ENCODE assay signal across 20 cellular contexts in the genomic region with DNA sequence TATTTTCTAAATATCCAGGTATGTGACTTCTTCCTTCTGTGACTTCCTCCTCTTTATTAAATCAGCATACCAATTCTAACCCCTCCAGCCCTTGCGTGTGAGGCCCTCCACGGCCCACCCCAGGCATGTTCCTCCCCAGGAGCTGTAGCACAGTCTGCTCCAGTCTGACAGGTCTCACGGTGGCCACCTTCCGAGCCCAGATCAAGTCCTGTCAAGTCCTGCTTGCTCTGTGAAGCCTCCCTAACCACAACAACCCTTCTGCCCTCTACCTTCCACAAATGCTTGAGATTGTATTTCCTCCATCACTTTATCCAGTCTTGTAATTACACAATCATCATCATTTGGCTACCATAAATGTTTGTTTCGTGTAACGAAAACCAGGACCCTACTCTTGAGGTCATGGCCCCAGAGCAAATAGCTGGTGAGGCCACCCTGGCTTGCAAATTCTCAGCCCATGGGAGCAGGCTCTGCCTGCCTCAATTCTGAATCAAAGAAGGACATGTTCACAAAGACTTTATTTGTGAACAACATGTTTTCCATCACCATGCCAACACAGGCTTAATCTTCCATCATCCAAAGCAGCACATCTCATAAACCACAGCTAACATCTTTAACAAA. TPM values are rescaled to one million over a fixed set of nuclear protein-coding genes. Genes with fewer than 3 reads are reported as not detected.
DNase-seq lines count a peak whose midpoint lies in the region; ATAC-seq and TF ChIP-seq lines count a peak whose summit lies in the region.
"Had no signal": no experiment of that assay in that cellular context is flagged by ENCODE, and none has a peak within 500 bp of the region (broad histone marks: within the 10 kb centered on the region; RNA-seq: fewer than 3 reads in every experiment).

No MANE protein-coding gene starts in this region.

- H2BK12ac ChIP-seq in trophoblast cell (ENCODE audit: low read length): no peak overlapping the region

- ATAC-seq in GM23338: no peak
- ATAC-seq: left lung had no signal

- peak overlapping the region; percentile 69; the same call in 1 of the 2 replicates for H2AFZ ChIP-seq in GM23338
- H2AFZ ChIP-seq in trophoblast cell (ENCODE audit: insufficient read depth, low read length, poor library complexity): no peak overlapping the region

- peaks cover 2% of the 10 kb centered on the region for H3K27me3 Mint-ChIP-seq in GM23338 (ENCODE audit: insufficient read depth, low read depth, poor library complexity)

- peaks cover 32% of the 10 kb centered on the region for H3K4me1 Mint-ChIP-seq in GM23338
- H3K4me1 Mint-ChIP-seq: activated CD4-positive, alpha-beta T cell treated with anti-CD3 and anti-CD28 coated beads, Interleukin-2, amount 10 ng/mL, durations not matched to agents 7 days and 5 days had no signal

- no peak overlapping the region for H3K18ac ChIP-seq in trophoblast cell (ENCODE audit: low read length)

- no peaks in the 10 kb centered on the region for H3K9me3 ChIP-seq in trophoblast cell (ENCODE audit: insufficient read depth, low read depth, low read length)
- H3K9me3 ChIP-seq: BE2C, esophagus muscularis mucosa, left lung had no signal

- no peak overlapping the region for H3K9ac ChIP-seq in trophoblast cell (ENCODE audit: low read length)

- H3K27me3 ChIP-seq in GM23338 (ENCODE audit: insufficient read depth) (no peaks in the 10 kb centered on the region), trophoblast cell (ENCODE audit: insufficient read depth, low read length) (no peaks in the 10 kb centered on the region)
- H3K27me3 ChIP-seq: BE2C, esophagus muscularis mucosa, left lung had no signal

- no peaks in the 10 kb centered on the region for H3F3A ChIP-seq in GM23338 (replicated peaks; ENCODE audit: low read depth)

- no peak overlapping the region for H2BK5ac ChIP-seq in trophoblast cell (ENCODE audit: low read depth, low read length, poor library complexity)

- H3K4me2 ChIP-seq in GM23338 (no peak overlapping the region), trophoblast cell (ENCODE audit: low read length) (no peak overlapping the region)

- H3K23ac ChIP-seq in trophoblast cell (ENCODE audit: low read length): no peak overlapping the region

- H4K8ac ChIP-seq in trophoblast cell (ENCODE audit: low read depth, low read length): no peak overlapping the region

- H3K36me3 ChIP-seq in GM23338 (ENCODE audit: insufficient read depth) (no peaks in the 10 kb centered on the region), trophoblast cell (ENCODE audit: control insufficient read depth in 1 of 2, insufficient read depth in 2 of 2, low read length in 2 of 2) (no peaks in the 10 kb centered on the region)
- H3K36me3 ChIP-seq: BE2C, esophagus muscularis mucosa, left lung had no signal

- H3K4me3 ChIP-seq in GM23338 (no peak overlapping the region), coronary artery (no peak overlapping the region), trophoblast cell (ENCODE audit: low read depth, low read length) (no peak overlapping the region)
- H3K4me3 ChIP-seq: esophagus muscularis mucosa, left lung had no signal

- H3K79me1 ChIP-seq in trophoblast cell (ENCODE audit: low read length): no peaks in the 10 kb centered on the region

- H3K4me1 ChIP-seq in GM23338 (ENCODE audit: insufficient read depth) (peaks cover 5% of the 10 kb centered on the region; the same call in 1 of the 2 replicates), trophoblast cell (ENCODE audit: control insufficient read depth in 1 of 2, insufficient read depth in 2 of 2, low read length in 2 of 2) (peaks cover 5 to 12% of the 10 kb centered on the region in 2 experiments)
- H3K4me1 ChIP-seq: left lung had no signal

- H3K14ac ChIP-seq in trophoblast cell (ENCODE audit: low read length): no peak overlapping the region

- H3K9me2 ChIP-seq in GM23338 (ENCODE audit: insufficient read depth): no peaks in the 10 kb centered on the region

- H4K20me1 ChIP-seq in GM23338 (replicated peaks; ENCODE audit: insufficient read depth): no peaks in the 10 kb centered on the region

- H3K27ac ChIP-seq in GM23338 (ENCODE audit: low read depth): no peak overlapping the region
- H3K27ac ChIP-seq in coronary artery: peak overlapping the region; percentile 85 to 92
- no peak overlapping the region for H3K27ac ChIP-seq in trophoblast cell (ENCODE audit: low read depth, low read length)
- H3K27ac ChIP-seq: 22Rv1, left lung had no signal

- DNase-seq in DMS53 (lab: John Stamatoyannopoulos, UW) (peak; percentile 10), DMS53 treated with DMSO at 0.1 percent for 48 hours (lab: John Stamatoyannopoulos, UW; ENCODE audit: unreplicated experiment) (no peak), GM23338 (ENCODE audit: low spot score) (no peak), coronary artery (ENCODE audit: low spot score) (no peak), trophoblast cell (peak; percentile 73 to 75), RPMI8226 (no peak), HCEC 1CT (no peak), anterior cingulate cortex (lab: John Stamatoyannopoulos, UW) (no peak)
- DNase-seq: activated CD4-positive, alpha-beta T cell treated with anti-CD3 and anti-CD28 coated beads, Interleukin-2, amount 10 ng/mL, durations not matched to agents 7 days and 5 days; activated T-cell treated with anti-CD3 and anti-CD28 coated beads for 4 hours; BE2C; left lung; NCI-H345; stimulated activated CD4-positive, alpha-beta T cell treated with anti-CD3 and anti-CD28 coated beads, Interleukin-12 subunit alpha, Interleukin-12 subunit beta, amount 100 ng/mL, for 4 hours; SW 1271 had no signal

- H3K9me3 Mint-ChIP-seq in GM23338: no peaks in the 10 kb centered on the region
- H3K9me3 Mint-ChIP-seq: activated CD4-positive, alpha-beta T cell treated with anti-CD3 and anti-CD28 coated beads, Interleukin-2, amount 10 ng/mL, durations not matched to agents 7 days and 5 days; dendritic cell treated with granulocyte-macrophage colony-stimulating factor and Interleukin-4, amounts not matched to agents 40 ng/mL and 50 ng/mL, for 4 days had no signal

- no peak overlapping the region for H4K12ac ChIP-seq in trophoblast cell (ENCODE audit: low read depth, low read length)

- no peak overlapping the region for H3K4ac ChIP-seq in trophoblast cell (ENCODE audit: low read depth, low read length)

- H3K4me3 Mint-ChIP-seq in GM23338: no peak overlapping the region
- H3K4me3 Mint-ChIP-seq: activated CD4-positive, alpha-beta T cell treated with anti-CD3 and anti-CD28 coated beads, Interleukin-2, amount 10 ng/mL, durations not matched to agents 7 days and 5 days; dendritic cell treated with granulocyte-macrophage colony-stimulating factor and Interleukin-4, amounts not matched to agents 40 ng/mL and 50 ng/mL, for 4 days had no signal

- no peak overlapping the region for H2AK5ac ChIP-seq in trophoblast cell (ENCODE audit: low read length)

- H3K79me2 ChIP-seq in GM23338 (replicated peaks; ENCODE audit: insufficient read depth) (no peaks in the 10 kb centered on the region), trophoblast cell (ENCODE audit: control insufficient read depth, insufficient read depth, low read length, poor library complexity) (no peaks in the 10 kb centered on the region)

- H3K27ac Mint-ChIP-seq in GM23338: no peak overlapping the region; the same call in 1 of the 2 replicates
- H3K27ac Mint-ChIP-seq: activated CD4-positive, alpha-beta T cell treated with anti-CD3 and anti-CD28 coated beads, Interleukin-2, amount 10 ng/mL, durations not matched to agents 7 days and 5 days; dendritic cell treated with granulocyte-macrophage colony-stimulating factor and Interleukin-4, amounts not matched to agents 40 ng/mL and 50 ng/mL, for 4 days had no signal

- TF ChIP-seq CTCF in GM23338 (conservative IDR thresholded peaks at IDR 0.05; ENCODE audit: low read depth in 2 of 2) (no peak), coronary artery (IDR thresholded peaks at IDR 0.05) (no peak)

- no CpG with 5 or more reads among the region's 6 CpGs for WGBS in trophoblast cell (ENCODE audit: extremely low coverage, insufficient coverage, insufficient read length)

- H4K91ac ChIP-seq in trophoblast cell (ENCODE audit: low read depth, low read length): peak overlapping the region; percentile 31

- H3K36me3 Mint-ChIP-seq in GM23338 (ENCODE audit: low read depth): no peaks in the 10 kb centered on the region

- no peak overlapping the region for H2BK120ac ChIP-seq in trophoblast cell (ENCODE audit: insufficient read depth, low read length, poor library complexity)

TF ChIP-seq in GM23338, 12 proteins besides CTCF, POLR2A, EP300 and RAD21:
- TF ChIP-seq POLR2AphosphoS5 (IDR thresholded peaks at IDR 0.05; ENCODE audit: low read depth): no peak
- no peak for TF ChIP-seq ZNF331 (CRISPR knock-in tag; IDR thresholded peaks at IDR 0.05; ENCODE audit: low read depth)
- TF ChIP-seq EZH2phosphoT487 (IDR thresholded peaks at IDR 0.05; ENCODE audit: unreplicated experiment): no peak
- TF ChIP-seq, protein P1, sequence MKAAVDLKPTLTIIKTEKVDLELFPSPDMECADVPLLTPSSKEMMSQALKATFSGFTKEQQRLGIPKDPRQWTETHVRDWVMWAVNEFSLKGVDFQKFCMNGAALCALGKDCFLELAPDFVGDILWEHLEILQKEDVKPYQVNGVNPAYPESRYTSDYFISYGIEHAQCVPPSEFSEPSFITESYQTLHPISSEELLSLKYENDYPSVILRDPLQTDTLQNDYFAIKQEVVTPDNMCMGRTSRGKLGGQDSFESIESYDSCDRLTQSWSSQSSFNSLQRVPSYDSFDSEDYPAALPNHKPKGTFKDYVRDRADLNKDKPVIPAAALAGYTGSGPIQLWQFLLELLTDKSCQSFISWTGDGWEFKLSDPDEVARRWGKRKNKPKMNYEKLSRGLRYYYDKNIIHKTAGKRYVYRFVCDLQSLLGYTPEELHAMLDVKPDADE (IDR thresholded peaks at IDR 0.05): no peak
- TF ChIP-seq NANOG (IDR thresholded peaks at IDR 0.05; ENCODE audit: borderline replicate concordance): no peak

RNA-seq across cellular contexts. Expression of a gene that starts 33.0 kb away (rescaled TPM):
- not detected in 2 replicates for total RNA-seq in GM23338 (2014; rRNA removed; shearing (Covaris generic))
- not detected in 2 replicates for polyA plus RNA-seq in GM23338 (2016; fragmentation: Nextera tagmentation; extraction: Ambion mirVana)
- polyA plus RNA-seq in trophoblast cell (2013): 9.1 and 9.5 TPM in 2 replicates
- total RNA-seq: activated CD4-positive, alpha-beta T cell treated with anti-CD3 and anti-CD28 coated beads, Interleukin-2, amount 10 ng/mL, durations not matched to agents 7 days and 5 days; esophagus muscularis mucosa; left lung; LHCN-M2; myocyte had no signal

RNA-seq across cellular contexts. Expression of a gene that starts 42.3 kb away (rescaled TPM):
- 7.3 and 9.4 TPM in 2 replicates for total RNA-seq in GM23338 (2014; rRNA removed; shearing (Covaris generic))
- 77.5 and 98.0 TPM in 2 replicates for polyA plus RNA-seq in GM23338 (2016; fragmentation: Nextera tagmentation; extraction: Ambion mirVana)
- polyA plus RNA-seq in trophoblast cell (2013): 120 and 129 TPM in 2 replicates

RNA-seq across cellular contexts. Expression of a gene that starts 47.3 kb away (rescaled TPM):
- total RNA-seq in GM23338 (2014; rRNA removed; shearing (Covaris generic)): not detected in 2 replicates
- 0.47 TPM in 1 of 2 replicates, not detected in the other for polyA plus RNA-seq in GM23338 (2016; fragmentation: Nextera tagmentation; extraction: Ambion mirVana)
- polyA plus RNA-seq in trophoblast cell (2013): 0.37 and 0.40 TPM in 2 replicates

RNA-seq across cellular contexts. Expression of a gene that starts 52.2 kb away (rescaled TPM):
- total RNA-seq in GM23338 (2014; rRNA removed; shearing (Covaris generic)): 8.2 and 14.2 TPM in 2 replicates
- polyA plus RNA-seq in GM23338 (2016; fragmentation: Nextera tagmentation; extraction: Ambion mirVana): 34.6 and 36.0 TPM in 2 replicates
- polyA plus RNA-seq in trophoblast cell (2013): 154 and 165 TPM in 2 replicates

RNA-seq across cellular contexts. Expression of a gene that starts 55.6 kb away (rescaled TPM):
- total RNA-seq in GM23338 (2014; rRNA removed; shearing (Covaris generic)): not detected in 2 replicates
- not detected in 2 replicates for polyA plus RNA-seq in GM23338 (2016; fragmentation: Nextera tagmentation; extraction: Ambion mirVana)
- 29.8 and 31.8 TPM in 2 replicates for polyA plus RNA-seq in trophoblast cell (2013)
- total RNA-seq: activated CD4-positive, alpha-beta T cell treated with anti-CD3 and anti-CD28 coated beads, Interleukin-2, amount 10 ng/mL, durations not matched to agents 7 days and 5 days had no signal

Comparison
In these comparisons a context has a peak if more than half of its experiments do, and no peak if none do; other contexts are left out.
1. DNase-seq: peak in DMS53 (single experiment) and trophoblast cell (2 of 2); none in DMS53 treated with DMSO at 0.1 percent for 48 hours (single experiment), GM23338 (single experiment), coronary artery (single experiment), RPMI8226 (single experiment), HCEC 1CT (single experiment) and anterior cingulate cortex (0 of 58).
2. H3K27ac ChIP-seq: peak in coronary artery (2 of 2); none in GM23338 (single experiment) and trophoblast cell (single experiment).